8 cellular contexts compared by ENCODE assay signal in the genomic region with DNA sequence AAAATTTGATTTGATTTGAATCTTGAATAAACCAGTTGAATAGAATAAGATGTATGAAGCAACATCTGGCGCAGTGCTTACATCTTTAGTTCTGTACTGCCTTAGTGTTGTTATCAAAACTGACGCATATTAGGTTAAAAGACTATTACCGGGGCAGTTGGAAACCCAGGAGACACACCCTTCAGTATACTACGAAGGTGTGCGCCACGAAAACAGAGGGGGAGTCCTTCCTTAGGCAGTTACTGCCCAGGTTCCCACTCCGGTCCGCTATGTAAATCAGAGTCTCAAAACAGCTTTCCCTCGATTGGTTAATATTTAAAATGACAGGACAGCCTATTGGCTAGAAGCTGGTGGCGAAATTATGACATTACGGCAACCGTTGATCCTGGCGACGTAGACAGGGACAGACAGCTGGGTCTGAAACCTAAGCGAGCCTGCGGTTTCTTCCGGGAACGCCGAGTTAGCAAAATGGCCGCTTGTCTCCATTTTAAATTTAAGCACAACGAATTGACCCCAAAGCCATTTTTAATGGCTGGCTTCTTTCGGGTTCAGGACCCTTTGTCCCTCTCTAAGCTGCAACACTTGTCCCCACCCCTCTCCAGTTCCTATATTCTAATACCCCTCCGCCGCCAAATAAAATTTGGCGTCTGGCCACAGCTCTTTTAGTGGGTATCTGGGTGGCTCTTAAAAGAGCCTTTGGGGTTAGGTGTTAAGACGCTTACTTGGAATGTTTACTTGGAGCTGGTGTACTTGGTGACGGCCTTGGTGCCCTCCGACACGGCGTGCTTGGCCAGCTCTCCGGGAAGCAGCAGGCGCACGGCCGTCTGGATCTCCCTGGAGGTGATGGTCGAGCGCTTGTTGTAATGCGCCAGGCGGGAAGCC. TPM values are rescaled to one million over a fixed set of nuclear protein-coding genes. Genes with fewer than 3 reads are reported as not detected.
A peak's percentile ranks its signal among the peaks of the same experiment; 100 is the strongest.
DNase-seq lines count a peak whose midpoint lies in the region; ATAC-seq and TF ChIP-seq lines count a peak whose summit lies in the region.

No MANE protein-coding gene starts in this region.

- ATAC-seq in HG02885 (IDR thresholded peaks at IDR 0.05; ENCODE audit: poor library complexity, unreplicated experiment) (peak; percentile 61), T-helper 17 cell (peak; percentile 68), left ventricle myocardium superior (peak; percentile 89)

- H3K4me1 Mint-ChIP-seq in T-helper 17 cell (peaks cover 30% of the 10 kb centered on the region), progenitor cell of endocrine pancreas (ENCODE audit: low read depth) (peaks cover 35% of the 10 kb centered on the region)

- peak; percentile 96 for DNase-seq in NCI-H1694 treated with DMSO at 0.1 percent for 48 hours (lab: John Stamatoyannopoulos, UW)
- DNase-seq in T-helper 17 cell = peak; percentile 67 to 79 (median 78)
- DNase-seq in left ventricle myocardium superior = peak; percentile 87
- peak; percentile 65 for DNase-seq in progenitor cell of endocrine pancreas (ENCODE audit: low spot score, unreplicated experiment)
- peak; percentile 96 for DNase-seq in ureter (ENCODE audit: low spot score)

- intact Hi-C loops in left ventricle myocardium superior (cut with micrococcal nuclease) = no loop called here

- peak; percentile 89 for TF ChIP-seq POLR2A in GM15510 (IDR thresholded peaks at IDR 0.05; ENCODE audit: borderline replicate concordance, extremely low read depth, insufficient read length)

- no peak for TF ChIP-seq CTCF in progenitor cell of endocrine pancreas (IDR thresholded peaks at IDR 0.05; ENCODE audit: unreplicated experiment)

- H3K27me3 Mint-ChIP-seq in T-helper 17 cell (peaks cover 10% of the 10 kb centered on the region), progenitor cell of endocrine pancreas (no peaks in the 10 kb centered on the region)

- H3K4me3 Mint-ChIP-seq in T-helper 17 cell = peak overlapping the region; percentile 97
- H3K4me3 Mint-ChIP-seq in progenitor cell of endocrine pancreas (ENCODE audit: low read depth) = peak overlapping the region; percentile 99

- H3K27ac ChIP-seq in angular gyrus (ENCODE audit: low read depth, low read length) = peak overlapping the region; percentile 89

- H3K36me3 Mint-ChIP-seq in T-helper 17 cell (ENCODE audit: low read depth) (peaks cover 16% of the 10 kb centered on the region), progenitor cell of endocrine pancreas (ENCODE audit: insufficient read depth) (peaks cover 5% of the 10 kb centered on the region)

- H3K9me3 ChIP-seq in T-helper 17 cell (ENCODE audit: control insufficient read depth, low read length, poor library complexity, severe bottlenecking) = no peaks in the 10 kb centered on the region

- H3K27ac Mint-ChIP-seq in T-helper 17 cell = peak overlapping the region; percentile 100
- H3K27ac Mint-ChIP-seq in progenitor cell of endocrine pancreas = peak overlapping the region; percentile 98

- H3K9me3 Mint-ChIP-seq in progenitor cell of endocrine pancreas (ENCODE audit: low read depth) = no peaks in the 10 kb centered on the region

RNA-seq across cellular contexts. Expression of gene HFE, which starts 35.8 kb away (rescaled TPM):
- total RNA-seq in T-helper 17 cell = 1 to 10 TPM; 1.2 to 2.4 TPM
- 4.5 TPM for total RNA-seq in left ventricle myocardium superior
- total RNA-seq in progenitor cell of endocrine pancreas = 1.1 and 1.8 TPM in 2 replicates
- total RNA-seq in ureter = 14.8 TPM

Comparison
In these comparisons a context has a peak if more than half of its experiments do, and no peak if none do; other contexts are left out.
1. Peak in every context shown above with its lines: DNase-seq, ATAC-seq and H3K27ac ChIP-seq.